ENCODE assay signal across 2 cellular contexts in genomic region chr20:44384423-44385027, GRCh38.
TF ChIP-seq lines count a peak whose summit lies in the region.

No MANE protein-coding gene starts in this region.

TF ChIP-seq in A549, 52 proteins besides CTCF, POLR2A, EP300 and RAD21:
- TF ChIP-seq MAFK (IDR thresholded peaks at IDR 0.05; ENCODE audit: partially characterized antibody) (peak; percentile 48), MAZ (IDR thresholded peaks at IDR 0.05; ENCODE audit: borderline replicate concordance, low read depth, low read length) (no peak), FOSL2 (IDR thresholded peaks at IDR 0.05) (no peak; the same call in 1 of the 2 replicates), FOSL2 (CRISPR knock-in tag; IDR thresholded peaks at IDR 0.05) (peak; percentile 55), MAX (IDR thresholded peaks at IDR 0.05) (peak; percentile 43; the same call in 1 of the 2 replicates), TP53 (CRISPR knock-in tag; IDR thresholded peaks at IDR 0.05) (no peak), RNF2 (IDR thresholded peaks at IDR 0.05; ENCODE audit: borderline replicate concordance, low read depth) (no peak), SMC3 (IDR thresholded peaks at IDR 0.05) (peak; percentile 60; the same call in 2 of the 3 replicates)

TF ChIP-seq in K562, 482 proteins besides CTCF, POLR2A, EP300 and RAD21 (continues in another document):
- TF ChIP-seq ZNF175 (CRISPR knock-in tag; IDR thresholded peaks at IDR 0.05; ENCODE audit: low read depth) (no peak), PHF20 (IDR thresholded peaks at IDR 0.05; ENCODE audit: partially characterized antibody) (no peak), ATF1 (CRISPR knock-in tag; IDR thresholded peaks at IDR 0.05) (no peak), ATF1 (tag; IDR thresholded peaks at IDR 0.05) (peak; percentile 39; the same call in 1 of the 2 replicates), ZBTB26 (CRISPR knock-in tag; IDR thresholded peaks at IDR 0.05) (no peak), CHAMP1 (IDR thresholded peaks at IDR 0.05) (no peak), POLR2H (tag; IDR thresholded peaks at IDR 0.05; ENCODE audit: low read depth) (no peak), ZFP36 (IDR thresholded peaks at IDR 0.05; ENCODE audit: low read depth, low read length, partially characterized antibody) (no peak), C11orf30 (IDR thresholded peaks at IDR 0.05; ENCODE audit: low read depth) (peak; percentile 20; the same call in 1 of the 2 replicates), PURB (CRISPR knock-in tag; IDR thresholded peaks at IDR 0.05; ENCODE audit: low read depth) (no peak), DLX4 (CRISPR knock-in tag; IDR thresholded peaks at IDR 0.05) (no peak), ZNF778 (CRISPR knock-in tag; IDR thresholded peaks at IDR 0.05) (no peak), ZKSCAN8 (CRISPR knock-in tag; IDR thresholded peaks at IDR 0.05) (no peak), ZNF41 (CRISPR knock-in tag; conservative IDR thresholded peaks at IDR 0.05) (no peak), XRCC5 (IDR thresholded peaks at IDR 0.05; ENCODE audit: low read depth, low read length) (peak; percentile 70; the same call in 1 of the 2 replicates), ZC3H11A (IDR thresholded peaks at IDR 0.05; ENCODE audit: low read depth, low read length) (no peak), ARNT (IDR thresholded peaks at IDR 0.05) (no peak), CTBP1 (IDR thresholded peaks at IDR 0.05; ENCODE audit: borderline replicate concordance) (peak; percentile 33; the same call in 1 of the 2 replicates), ARID1B (IDR thresholded peaks at IDR 0.05) (0 out of 2 replicates have a peak, but pooled peaks have one; percentile 27), ZNF444 (CRISPR knock-in tag; IDR thresholded peaks at IDR 0.05) (no peak), ZC3H4 (CRISPR knock-in tag; IDR thresholded peaks at IDR 0.05; ENCODE audit: borderline replicate concordance) (no peak), MGA (IDR thresholded peaks at IDR 0.05) (no peak), HNRNPK (IDR thresholded peaks at IDR 0.05; ENCODE audit: low read depth, low read length, poor library complexity, severe bottlenecking) (no peak), WHSC1 (IDR thresholded peaks at IDR 0.05; ENCODE audit: low read length) (no peak), GATA2 (CRISPR knock-in tag; IDR thresholded peaks at IDR 0.05) (peak; percentile 79), VEZF1 (CRISPR knock-in tag; IDR thresholded peaks at IDR 0.05) (no peak), NFRKB (IDR thresholded peaks at IDR 0.05; ENCODE audit: low read depth) (no peak), ZBTB11 (CRISPR knock-in tag; IDR thresholded peaks at IDR 0.05) (no peak), KLF16 (IDR thresholded peaks at IDR 0.05) (0 out of 2 replicates have a peak, but pooled peaks have one; percentile 36), STAT5B (CRISPR knock-in tag; IDR thresholded peaks at IDR 0.05) (no peak), SNAPC5 (CRISPR knock-in tag; IDR thresholded peaks at IDR 0.05) (no peak), THRAP3 (IDR thresholded peaks at IDR 0.05; ENCODE audit: borderline replicate concordance) (no peak), ELK1 (CRISPR knock-in tag; IDR thresholded peaks at IDR 0.05) (no peak), ZBTB8A (IDR thresholded peaks at IDR 0.05; ENCODE audit: partially characterized antibody) (no peak)
